30 cellular contexts compared by ENCODE assay signal in genomic region chr17:9227819-9228407, GRCh38.
DNase-seq lines count a peak whose midpoint lies in the region; ATAC-seq and TF ChIP-seq lines count a peak whose summit lies in the region.
"Had no signal": no experiment of that assay in that cellular context is flagged by ENCODE, and none has a peak within 500 bp of the region (broad histone marks: within the 10 kb centered on the region; RNA-seq: fewer than 3 reads in every experiment).

No MANE protein-coding gene starts in this region.

- H3K9me2 ChIP-seq in GM23338 (ENCODE audit: insufficient read depth): no peaks in the 10 kb centered on the region

- H3K4me3 ChIP-seq in ascending aorta (peak overlapping the region in 1 of 2 donors; percentile 34), stomach (no peak overlapping the region), GM23338 (no peak overlapping the region)
- H3K4me3 ChIP-seq: gastrocnemius medialis, HAP-1, Peyer's patch had no signal

- H3K79me2 ChIP-seq in H9 (ENCODE audit: insufficient read depth, low read length): no peaks in the 10 kb centered on the region
- no peaks in the 10 kb centered on the region for H3K79me2 ChIP-seq in GM23338 (replicated peaks; ENCODE audit: insufficient read depth)
- H3K79me2 ChIP-seq: parathyroid adenoma had no signal

- H3K27me3 Mint-ChIP-seq in H9 (ENCODE audit: low read depth) (no peaks in the 10 kb centered on the region; the same call in 1 of the 2 replicates), GM23338 (ENCODE audit: insufficient read depth, low read depth, poor library complexity) (peaks cover 8% of the 10 kb centered on the region)
- H3K27me3 Mint-ChIP-seq: CD8-positive, alpha-beta memory T cell; memory B cell; stimulated activated naive CD8-positive, alpha-beta T cell treated with anti-CD3 and anti-CD28 coated beads, Interleukin-15, amount 100 ng/mL, for 72 hours had no signal

- no peak overlapping the region for H3K27ac Mint-ChIP-seq in H9
- H3K27ac Mint-ChIP-seq in GM23338: no peak overlapping the region
- H3K27ac Mint-ChIP-seq: activated B cell treated with CpG ODN at 0.5 μM for 24 hours; activated naive CD4-positive, alpha-beta T cell treated with anti-CD3 and anti-CD28 coated beads for 36 hours; brain; CD8-positive, alpha-beta memory T cell; endodermal cell; immature natural killer cell; memory B cell; stimulated activated naive CD8-positive, alpha-beta T cell treated with anti-CD3 and anti-CD28 coated beads, Interleukin-15, amount 100 ng/mL, for 72 hours; T-cell had no signal

- H3K4me1 Mint-ChIP-seq in H9 (peaks cover 2% of the 10 kb centered on the region in 2 experiments; a peak in 3 of 4 replicates), GM23338 (no peaks in the 10 kb centered on the region; the same call in 1 of the 3 replicates)
- H3K4me1 Mint-ChIP-seq: activated B cell treated with CpG ODN at 0.5 μM for 24 hours; brain; immature natural killer cell; memory B cell; stimulated activated naive CD8-positive, alpha-beta T cell treated with anti-CD3 and anti-CD28 coated beads, Interleukin-15, amount 100 ng/mL, for 72 hours had no signal

- H3K4me2 ChIP-seq in H9 (ENCODE audit: insufficient read depth, insufficient read length, low read length) (no peak overlapping the region), GM23338 (no peak overlapping the region)

- no peak overlapping the region for H2BK120ac ChIP-seq in H9 (ENCODE audit: low read depth, low read length, poor library complexity, severe bottlenecking)

- no peak overlapping the region for H2BK15ac ChIP-seq in H9 (ENCODE audit: low read depth, low read length)

- no peak overlapping the region for H3T11ph ChIP-seq in H9 (ENCODE audit: low read length)

- no peaks in the 10 kb centered on the region for H3K23me2 ChIP-seq in H9 (ENCODE audit: insufficient read length, low read depth, low read length, poor library complexity, severe bottlenecking)

- no peak overlapping the region for H3K18ac ChIP-seq in H9 (ENCODE audit: insufficient read length, low read depth, low read length)

- peak overlapping the region; percentile 58 for H3K14ac ChIP-seq in H9 (ENCODE audit: insufficient read depth, low read length)

- no peaks in the 10 kb centered on the region for H3K36me3 ChIP-seq in ascending aorta
- no peaks in the 10 kb centered on the region for H3K36me3 ChIP-seq in stomach
- no peaks in the 10 kb centered on the region for H3K36me3 ChIP-seq in GM23338 (ENCODE audit: insufficient read depth)
- H3K36me3 ChIP-seq: gastrocnemius medialis, HAP-1, Peyer's patch had no signal

- H3K4me1 ChIP-seq in H9 (ENCODE audit: insufficient read depth, low read length) (no peaks in the 10 kb centered on the region; the same call in 1 of the 2 replicates), ascending aorta (peaks cover 4 to 20% of the 10 kb centered on the region in 2 donors), stomach (peaks cover 0 to 25% (median 7%) of the 10 kb centered on the region in 4 donors), GM23338 (ENCODE audit: insufficient read depth) (no peaks in the 10 kb centered on the region; the same call in 1 of the 2 replicates)
- H3K4me1 ChIP-seq: gastrocnemius medialis, HAP-1, parathyroid adenoma, Peyer's patch had no signal

- intact Hi-C loops in ascending aorta (cut with DNase I): loop anchor here (2.0 kb wide), 1 partner anchor 205 kb away; no protein-coding TSS in a partner anchor
- intact Hi-C loops in left ventricle myocardium superior (cut with micrococcal nuclease): no loop called here
- intact Hi-C loops in stomach (cut with DNase I; ENCODE audit: low total_unique reads): no loop called here

- no peak overlapping the region for H3K23ac ChIP-seq in H9 (ENCODE audit: insufficient read length, low read depth, low read length)

- H4K8ac ChIP-seq in H9 (replicated peaks; ENCODE audit: insufficient read length, low read depth, low read length): no peak overlapping the region

- H3K27me3 ChIP-seq in H9 (ENCODE audit: insufficient read depth, low read length): no peaks in the 10 kb centered on the region
- no peaks in the 10 kb centered on the region for H3K27me3 ChIP-seq in ascending aorta
- peaks cover 0 to 6% (median 0%) of the 10 kb centered on the region in 3 donors for H3K27me3 ChIP-seq in stomach
- H3K27me3 ChIP-seq in GM23338 (ENCODE audit: insufficient read depth): no peaks in the 10 kb centered on the region
- H3K27me3 ChIP-seq: gastrocnemius medialis, Peyer's patch had no signal

- no peak for TF ChIP-seq CTCF in H9 (conservative IDR thresholded peaks at IDR 0.05)
- TF ChIP-seq CTCF in ascending aorta (IDR thresholded peaks at IDR 0.05): no peak
- no peak for TF ChIP-seq CTCF in stomach (IDR thresholded peaks at IDR 0.05)
- no peak for TF ChIP-seq CTCF in GM23338 (conservative IDR thresholded peaks at IDR 0.05; ENCODE audit: low read depth in 2 of 2)

- no peak overlapping the region for H3K56ac ChIP-seq in H9 (ENCODE audit: insufficient read length, low read depth, low read length)

- no peak overlapping the region for H4K91ac ChIP-seq in H9 (ENCODE audit: insufficient read length, low read depth, low read length)

- H3K4ac ChIP-seq in H9 (ENCODE audit: low read depth, low read length): no peak overlapping the region

- TF ChIP-seq EP300 in stomach (IDR thresholded peaks at IDR 0.05): no peak

- no peak overlapping the region for H2BK12ac ChIP-seq in H9 (ENCODE audit: insufficient read length, low read depth, low read length)

- H3K9me3 Mint-ChIP-seq in H9 (no peaks in the 10 kb centered on the region), GM23338 (no peaks in the 10 kb centered on the region)
- H3K9me3 Mint-ChIP-seq: activated B cell treated with CpG ODN at 0.5 μM for 24 hours; activated naive CD4-positive, alpha-beta T cell treated with anti-CD3 and anti-CD28 coated beads for 36 hours; brain; CD8-positive, alpha-beta memory T cell; endodermal cell; immature natural killer cell; memory B cell; stimulated activated naive CD8-positive, alpha-beta T cell treated with anti-CD3 and anti-CD28 coated beads, Interleukin-15, amount 100 ng/mL, for 72 hours; T-cell had no signal

- H2BK5ac ChIP-seq in H9 (ENCODE audit: insufficient read length, low read length): no peak overlapping the region

- peaks cover 6% of the 10 kb centered on the region for H4K20me1 ChIP-seq in H9 (ENCODE audit: control insufficient read depth, insufficient read depth, insufficient read length)
- no peaks in the 10 kb centered on the region for H4K20me1 ChIP-seq in GM23338 (replicated peaks; ENCODE audit: insufficient read depth)

- H3K9ac ChIP-seq in H9 (ENCODE audit: extremely low read depth, insufficient read length, low read length): no peak overlapping the region
- H3K9ac ChIP-seq: parathyroid adenoma had no signal

- DNase-seq in H9 (no peak), ascending aorta (ENCODE audit: low spot score in 2 of 2) (no peak), left ventricle myocardium superior (no peak), stomach (no peak), GM23338 (ENCODE audit: low spot score) (no peak), NCI-H748 treated with DMSO at 0.1 percent for 48 hours (lab: John Stamatoyannopoulos, UW) (no peak)
- DNase-seq: activated B cell treated with CpG ODN at 0.5 μM for 24 hours; activated CD8-positive, alpha-beta memory T cell treated with anti-CD3 and anti-CD28 coated beads, Interleukin-2, amount 50 U/mL, for 4 hours; activated naive CD4-positive, alpha-beta T cell treated with anti-CD3 and anti-CD28 coated beads for 36 hours; CD8-positive, alpha-beta memory T cell; cerebellar nuclear complex; endodermal cell; gastrocnemius medialis; immature natural killer cell; Kasumi-1; left colon; MV-4-11; NCI-H146; NCI-H2107; Peyer's patch; retina; stimulated activated naive CD8-positive, alpha-beta T cell treated with anti-CD3 and anti-CD28 coated beads, Interleukin-15, amount 100 ng/mL, for 72 hours; T-cell; trophoblast cell had no signal

- H3K36me3 Mint-ChIP-seq in H9 (ENCODE audit: insufficient read depth in 1 of 3, low read depth in 3 of 3) (no peaks in the 10 kb centered on the region), GM23338 (ENCODE audit: low read depth) (no peaks in the 10 kb centered on the region)
- H3K36me3 Mint-ChIP-seq: brain; CD8-positive, alpha-beta memory T cell; immature natural killer cell; memory B cell; T-cell had no signal

- H2AFZ ChIP-seq in H9 (ENCODE audit: low read length) (no peak overlapping the region), GM23338 (no peak overlapping the region)
- H2AFZ ChIP-seq: parathyroid adenoma had no signal

- H3K27ac ChIP-seq in H9 (ENCODE audit: insufficient read length, low read depth, low read length) (no peak overlapping the region), ascending aorta (peak overlapping the region; percentile 82 to 85), stomach (peak overlapping the region in 4 of 5 donors; percentile 26 to 72 (median 52)), GM23338 (ENCODE audit: low read depth) (no peak overlapping the region)
- H3K27ac ChIP-seq: gastrocnemius medialis, parathyroid adenoma had no signal

- H3K9me3 ChIP-seq in H9 (ENCODE audit: control insufficient read depth, low read depth, low read length) (no peaks in the 10 kb centered on the region), ascending aorta (no peaks in the 10 kb centered on the region), stomach (no peaks in the 10 kb centered on the region)
- H3K9me3 ChIP-seq: gastrocnemius medialis, HAP-1, Peyer's patch had no signal

- ATAC-seq in left ventricle myocardium superior (peak; percentile 6), HG03159 (IDR thresholded peaks at IDR 0.05; ENCODE audit: unreplicated experiment) (no peak), GM23338 (no peak), HG02973 (IDR thresholded peaks at IDR 0.05; ENCODE audit: unreplicated experiment) (no peak)
- ATAC-seq: left colon had no signal

- H3K4me3 Mint-ChIP-seq in H9 (no peak overlapping the region), GM23338 (no peak overlapping the region)
- H3K4me3 Mint-ChIP-seq: activated B cell treated with CpG ODN at 0.5 μM for 24 hours; activated naive CD4-positive, alpha-beta T cell treated with anti-CD3 and anti-CD28 coated beads for 36 hours; brain; CD8-positive, alpha-beta memory T cell; endodermal cell; immature natural killer cell; memory B cell; stimulated activated naive CD8-positive, alpha-beta T cell treated with anti-CD3 and anti-CD28 coated beads, Interleukin-15, amount 100 ng/mL, for 72 hours; T-cell had no signal

- 100% methylated on average over 3 of the region's 13 CpGs for WGBS in H9 (ENCODE audit: extremely low coverage, insufficient read length, low lambda C conversion rate)
- WGBS in stomach, 5 donors: 80 to 86% (median 84%) methylated on average over 13 of the region's 13 CpGs

- H4K5ac ChIP-seq in H9 (ENCODE audit: insufficient read length, low read depth, low read length): no peak overlapping the region

- no peaks in the 10 kb centered on the region for H3F3A ChIP-seq in GM23338 (replicated peaks; ENCODE audit: low read depth)

- no peaks in the 10 kb centered on the region for H3K79me1 ChIP-seq in H9 (ENCODE audit: insufficient read depth, low read depth, low read length, poor library complexity, severe bottlenecking)

- H2BK20ac ChIP-seq in H9 (ENCODE audit: low read depth, low read length, poor library complexity, severe bottlenecking): no peak overlapping the region

- no peak overlapping the region for H2AK5ac ChIP-seq in H9 (ENCODE audit: insufficient read length, low read length)

- TF ChIP-seq POLR2A in stomach (IDR thresholded peaks at IDR 0.05): no peak

TF ChIP-seq in GM23338, 12 proteins besides CTCF, POLR2A, EP300 and RAD21 (continues in another document):
- no peak for TF ChIP-seq EZH2phosphoT487 (IDR thresholded peaks at IDR 0.05; ENCODE audit: unreplicated experiment)
- TF ChIP-seq EZH2 (IDR thresholded peaks at IDR 0.05; ENCODE audit: low read depth, unreplicated experiment): no peak

Comparison
In these comparisons a context has a peak if more than half of its experiments do, and no peak if none do; other contexts are left out.
1. H3K27ac ChIP-seq: peak in ascending aorta (2 of 2) and stomach (4 of 5); none in H9 (single experiment) and GM23338 (single experiment).